In genomic region chr2:230289311-230289710, GRCh38 we compare ENCODE assay signal across 1 cellular context.
TF ChIP-seq lines count a peak whose summit lies in the region.

No MANE protein-coding gene starts in this region.

TF ChIP-seq in HEK293, 187 proteins besides CTCF, POLR2A, EP300 and RAD21:
- TF ChIP-seq REST (tag by site-specific recombination; IDR thresholded peaks at IDR 0.05): peak; percentile 92
